Comparison of ENCODE assay signal across 7 cellular contexts in genomic region chr1:6393400-6394187, GRCh38. TPM values are rescaled to one million over a fixed set of nuclear protein-coding genes. Genes with fewer than 3 reads are reported as not detected.
A peak's percentile ranks its signal among the peaks of the same experiment; 100 is the strongest.
DNase-seq lines count a peak whose midpoint lies in the region; ATAC-seq and TF ChIP-seq lines count a peak whose summit lies in the region.

Gene ACOT7 (minus strand): TSS chr1:6393767. CDS start chr1:6393399, 368 bp downstream.

- intact Hi-C loops in ascending aorta (cut with DNase I), result loop anchor here (1.0 to 10.0 kb wide), 2 partner anchors 161 to 401 kb away; partner anchors contain the start of genes NOL9, NPHP4 and TAS1R1

- H3K4me3 Mint-ChIP-seq in T-helper 2 cell treated with Interferon-gamma antibody and Interleukin-4, amounts not matched to agents 5 μg/mL and 100 μg/mL, for 36 hours, result peak within 1 kb of the TSS; percentile 91

- no peaks in the 10 kb centered on the region for H3K27me3 Mint-ChIP-seq in T-helper 2 cell treated with Interferon-gamma antibody and Interleukin-4, amounts not matched to agents 5 μg/mL and 100 μg/mL, for 36 hours (ENCODE audit: low read depth)

- H3K36me3 Mint-ChIP-seq in T-helper 2 cell treated with Interferon-gamma antibody and Interleukin-4, amounts not matched to agents 5 μg/mL and 100 μg/mL, for 36 hours (ENCODE audit: low read depth), result no peaks in the 10 kb centered on the region

- no peaks in the 10 kb centered on the region for H3K9me3 ChIP-seq in ascending aorta

- peak; percentile 40 for ATAC-seq in GM18499 (IDR thresholded peaks at IDR 0.05; ENCODE audit: insufficient read depth, unreplicated experiment)
- ATAC-seq in HG02870 (IDR thresholded peaks at IDR 0.05; ENCODE audit: unreplicated experiment), result peak; percentile 76

- peak; percentile 4 to 46 (median 7) for TF ChIP-seq CTCF in ascending aorta (IDR thresholded peaks at IDR 0.05)
- peak; percentile 37 for TF ChIP-seq CTCF in retinal pigment epithelial cell (conservative IDR thresholded peaks at IDR 0.05; ENCODE audit: low read depth, low read length)

- H3K27ac ChIP-seq in ascending aorta, result peak within 1 kb of the TSS; percentile 95 to 99

- no peaks in the 10 kb centered on the region for H3K36me3 ChIP-seq in ascending aorta

- H3K27ac Mint-ChIP-seq in T-helper 2 cell treated with Interferon-gamma antibody and Interleukin-4, amounts not matched to agents 5 μg/mL and 100 μg/mL, for 36 hours, result peak within 1 kb of the TSS; percentile 96

- H3K4me1 ChIP-seq in ascending aorta, result peaks cover 4 to 13% of the 10 kb centered on the region in 2 donors

- no peaks in the 10 kb centered on the region for H3K9me3 Mint-ChIP-seq in T-helper 2 cell treated with Interferon-gamma antibody and Interleukin-4, amounts not matched to agents 5 μg/mL and 100 μg/mL, for 36 hours

- DNase-seq in NCI-H146 (lab: John Stamatoyannopoulos, UW) (peak; percentile 79), ascending aorta (ENCODE audit: low spot score in 2 of 2) (peak; percentile 49 to 92), hepatic stellate cell (ENCODE audit: low spot score) (peak; percentile 96), retinal pigment epithelial cell (ENCODE audit: low read depth) (peak; percentile 69)
- DNase-seq in T-helper 2 cell treated with Interferon-gamma antibody and Interleukin-4, amounts not matched to agents 5 μg/mL and 100 μg/mL, for 36 hours (ENCODE audit: low spot score), result peak; percentile 90

- H3K4me3 ChIP-seq in ascending aorta, result peak within 1 kb of the TSS; percentile 66 to 84
- peak within 1 kb of the TSS; percentile 55 for H3K4me3 ChIP-seq in retinal pigment epithelial cell (ENCODE audit: low read length)

- H3K27me3 ChIP-seq in ascending aorta, result no peaks in the 10 kb centered on the region

- peaks cover 22% of the 10 kb centered on the region for H3K4me1 Mint-ChIP-seq in T-helper 2 cell treated with Interferon-gamma antibody and Interleukin-4, amounts not matched to agents 5 μg/mL and 100 μg/mL, for 36 hours (ENCODE audit: low read depth)

RNA-seq across cellular contexts. Expression of gene ACOT7, which starts in this region (rescaled TPM):
- 16.1 TPM for total RNA-seq in ascending aorta

Comparison
In these comparisons a context has a peak if more than half of its experiments do, and no peak if none do; other contexts are left out.
1. Peak in every context shown above with its lines: DNase-seq, ATAC-seq, H3K4me3 ChIP-seq and H3K27ac ChIP-seq.